In genomic region chr5:55304584-55304983, GRCh38 we compare ENCODE assay signal across 1 cellular context.
TF ChIP-seq lines count a peak whose summit lies in the region.

No MANE protein-coding gene starts in this region.

TF ChIP-seq in K562, 482 proteins besides CTCF, POLR2A, EP300 and RAD21 (continues in another document):
- no peak for TF ChIP-seq GABPA (tag; conservative IDR thresholded peaks at IDR 0.05; ENCODE audit: low read depth)
- peak; percentile 66; the same call in 1 of the 2 replicates for TF ChIP-seq ETV1 (tag; conservative IDR thresholded peaks at IDR 0.05; ENCODE audit: low read depth)
- TF ChIP-seq ZNF280A (IDR thresholded peaks at IDR 0.05; ENCODE audit: low read depth, partially characterized antibody), result no peak
- no peak for TF ChIP-seq SMARCC2 (IDR thresholded peaks at IDR 0.05; ENCODE audit: low read depth)
- TF ChIP-seq BRD9 (IDR thresholded peaks at IDR 0.05; ENCODE audit: low read depth, partially characterized antibody), result no peak
- no peak for TF ChIP-seq NR4A1 (CRISPR knock-in tag; IDR thresholded peaks at IDR 0.05)
- no peak for TF ChIP-seq NR4A1 (tag; IDR thresholded peaks at IDR 0.05)
- 0 out of 3 replicates have a peak, but pooled peaks of 1 of the 2 experiments have one; percentile 37 for TF ChIP-seq CBX3 (IDR thresholded peaks at IDR 0.05; ENCODE audit: borderline replicate concordance in 1 of 2, low read length in 2 of 2)
- TF ChIP-seq NR2C1 (IDR thresholded peaks at IDR 0.05), result no peak
- TF ChIP-seq NR2C1 (tag; IDR thresholded peaks at IDR 0.05), result no peak
- no peak for TF ChIP-seq XRCC4 (IDR thresholded peaks at IDR 0.05; ENCODE audit: extremely low read depth, insufficient read depth, insufficient read length)
- no peak; the same call in 1 of the 2 replicates for TF ChIP-seq EP400 (IDR thresholded peaks at IDR 0.05)
- no peak for TF ChIP-seq ZBTB49 (CRISPR knock-in tag; IDR thresholded peaks at IDR 0.05; ENCODE audit: borderline replicate concordance)
- peak; percentile 30; the same call in 1 of the 2 replicates for TF ChIP-seq SOX6 (IDR thresholded peaks at IDR 0.05)
- TF ChIP-seq ZNF655 (CRISPR knock-in tag; IDR thresholded peaks at IDR 0.05), result no peak
- no peak for TF ChIP-seq ETV6 (IDR thresholded peaks at IDR 0.05; ENCODE audit: borderline replicate concordance in 1 of 2, low read depth in 2 of 2, low read length in 1 of 2)
- no peak for TF ChIP-seq ETV6 (CRISPR knock-in tag; IDR thresholded peaks at IDR 0.05; ENCODE audit: borderline replicate concordance)
- TF ChIP-seq POLR2AphosphoS5 (IDR thresholded peaks at IDR 0.05; ENCODE audit: control insufficient read depth, insufficient read depth, low read depth, low read length), result peak; percentile 61; the same call in 1 of the 2 replicates
- peak; percentile 78 to 80; a peak in 3 of 4 replicates for TF ChIP-seq TRIM24 (IDR thresholded peaks at IDR 0.05)
- no peak for TF ChIP-seq RBBP5 (IDR thresholded peaks at IDR 0.05; ENCODE audit: borderline replicate concordance, insufficient read depth, low read length, poor library complexity, severe bottlenecking)
- TF ChIP-seq E2F4 (CRISPR knock-in tag; IDR thresholded peaks at IDR 0.05; ENCODE audit: low read depth), result no peak
- no peak for TF ChIP-seq ZBTB26 (CRISPR knock-in tag; IDR thresholded peaks at IDR 0.05)
- no peak for TF ChIP-seq ZNF165 (CRISPR knock-in tag; IDR thresholded peaks at IDR 0.05; ENCODE audit: borderline replicate concordance)
- TF ChIP-seq E4F1 (CRISPR knock-in tag; IDR thresholded peaks at IDR 0.05; ENCODE audit: borderline replicate concordance), result no peak
- no peak for TF ChIP-seq THAP7 (CRISPR knock-in tag; IDR thresholded peaks at IDR 0.05)
- peak; percentile 80 for TF ChIP-seq FOXM1 (IDR thresholded peaks at IDR 0.05; ENCODE audit: low read depth)
- no peak for TF ChIP-seq FOXM1 (CRISPR knock-in tag; IDR thresholded peaks at IDR 0.05; ENCODE audit: low read depth)
- no peak for TF ChIP-seq CEBPZ (IDR thresholded peaks at IDR 0.05; ENCODE audit: borderline replicate concordance, low read depth, low read length)
- peak; percentile 86 for TF ChIP-seq ARID1B (IDR thresholded peaks at IDR 0.05)
- peak; percentile 83 for TF ChIP-seq SMARCA4 (IDR thresholded peaks at IDR 0.05)
- peak; percentile 82 for TF ChIP-seq TCF3 (CRISPR knock-in tag; IDR thresholded peaks at IDR 0.05)
- TF ChIP-seq MNT (conservative IDR thresholded peaks at IDR 0.05), result 0 out of 4 replicates have a peak, but pooled peaks of 1 of the 2 experiments have one; percentile 27
- no peak for TF ChIP-seq SRF (CRISPR knock-in tag; IDR thresholded peaks at IDR 0.05)
- no peak for TF ChIP-seq ZC3H8 (IDR thresholded peaks at IDR 0.05)
- no peak for TF ChIP-seq PTRF (tag; IDR thresholded peaks at IDR 0.05)
- TF ChIP-seq ZNF695 (CRISPR knock-in tag; IDR thresholded peaks at IDR 0.05), result no peak
- no peak for TF ChIP-seq THRA (IDR thresholded peaks at IDR 0.05)
- peak; percentile 73 for TF ChIP-seq MTA2 (IDR thresholded peaks at IDR 0.05; ENCODE audit: low read depth)
- TF ChIP-seq NCOA6 (IDR thresholded peaks at IDR 0.05), result no peak
- TF ChIP-seq POLR2H (tag; IDR thresholded peaks at IDR 0.05; ENCODE audit: low read depth), result peak; percentile 34
- TF ChIP-seq C11orf30 (IDR thresholded peaks at IDR 0.05; ENCODE audit: low read depth), result no peak
- TF ChIP-seq CBFA2T2 (conservative IDR thresholded peaks at IDR 0.05), result peak; percentile 71
- no peak for TF ChIP-seq ZNF23 (CRISPR knock-in tag; IDR thresholded peaks at IDR 0.05)
- no peak for TF ChIP-seq TARDBP (IDR thresholded peaks at IDR 0.05)
- TF ChIP-seq HMGXB4 (CRISPR knock-in tag; IDR thresholded peaks at IDR 0.05), result no peak
- no peak for TF ChIP-seq ESRRB (CRISPR knock-in tag; IDR thresholded peaks at IDR 0.05; ENCODE audit: borderline replicate concordance)
- TF ChIP-seq NFATC3 (IDR thresholded peaks at IDR 0.05), result no peak
